ENCODE assay signal across 9 cellular contexts in the genomic region with DNA sequence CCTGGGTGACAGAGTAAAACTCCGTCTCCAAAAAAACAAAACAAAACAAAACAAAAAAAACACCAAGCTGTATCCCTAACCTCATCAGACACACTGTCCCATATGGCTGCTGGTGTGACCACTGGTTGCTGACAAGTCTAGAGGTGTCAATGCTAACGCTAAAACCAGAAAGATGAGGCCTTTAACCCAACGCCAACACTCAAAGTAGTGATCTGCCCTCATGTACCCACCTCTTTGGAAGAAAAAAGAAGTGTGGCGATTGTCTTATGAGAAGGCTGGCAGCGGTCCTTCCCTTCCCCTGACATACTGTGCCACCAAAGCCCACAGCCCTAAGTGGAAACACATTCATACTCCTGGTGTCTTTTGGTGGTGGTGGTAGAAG. TPM values are rescaled to one million over a fixed set of nuclear protein-coding genes. Genes with fewer than 3 reads are reported as not detected.
DNase-seq lines count a peak whose midpoint lies in the region; ATAC-seq and TF ChIP-seq lines count a peak whose summit lies in the region.
"Had no signal": no experiment of that assay in that cellular context is flagged by ENCODE, and none has a peak within 500 bp of the region (broad histone marks: within the 10 kb centered on the region; RNA-seq: fewer than 3 reads in every experiment).

No MANE protein-coding gene starts in this region.

- DNase-seq in A673 (ENCODE audit: low spot score): no peak
- no peak for DNase-seq in astrocyte of the cerebellum (ENCODE audit: low read depth)
- no peak for DNase-seq in Ammon's horn (ENCODE audit: low spot score)
- DNase-seq in HEK293T (ENCODE audit: extremely low spot score): no peak
- DNase-seq: foreskin melanocyte had no signal

- BruUV-seq in A673 (replicated peaks; lab: Mats Ljungman, UMichigan): no TSS peak

- H3K27ac ChIP-seq in A673 (ENCODE audit: low read depth, low read length, poor library complexity, severe bottlenecking) (peak overlapping the region; percentile 98), muscle layer of colon (ENCODE audit: low read depth, low read length) (peak overlapping the region; percentile 96)

- H3K9me3 ChIP-seq in A673 (ENCODE audit: low read depth, low read length, poor library complexity, severe bottlenecking) (no peaks in the 10 kb centered on the region), muscle layer of colon (ENCODE audit: low read length) (no peaks in the 10 kb centered on the region)

- in situ Hi-C loops in astrocyte of the cerebellum (cut with HindIII; ENCODE audit: low sequenced_read_pairs): no loop called here

- CTCF ChIA-PET in A673 (lab: Charles Lee) (no interaction called here), HEK293T (lab: Yijun Ruan, JAX) (interaction anchor here (2.1 kb wide), 1 partner anchor 18 kb away, joined by 7 read pairs; no protein-coding TSS in a partner anchor)

- H3K27me3 ChIP-seq in A673 (replicated peaks; ENCODE audit: insufficient read depth, low read depth, low read length, poor library complexity) (no peaks in the 10 kb centered on the region), muscle layer of colon (ENCODE audit: control insufficient read depth in 1 of 2, insufficient read depth in 2 of 2, low read length in 2 of 2) (no peaks in the 10 kb centered on the region)

- POLR2A ChIA-PET in A673 (lab: Charles Lee; ENCODE audit: low non-redundant PET) (no interaction called here), HEK293T (lab: Yijun Ruan, JAX) (interaction anchor here (1.5 to 2.3 kb wide), 4 partner anchors 10 to 124 kb away, joined by 4 to 19 read pairs (median 7); partner anchors contain the start of gene SERTAD2)

- TF ChIP-seq CTCF in A673 (conservative IDR thresholded peaks at IDR 0.05; ENCODE audit: low read depth, low read length) (no peak), astrocyte of the cerebellum (IDR thresholded peaks at IDR 0.05; ENCODE audit: low read depth, low read length, missing control alignments) (no peak)

- H3K4me1 ChIP-seq in A673 (ENCODE audit: insufficient read depth, low read length, poor library complexity, severe bottlenecking) (peaks cover 75% of the 10 kb centered on the region), muscle layer of colon (ENCODE audit: insufficient read depth, low read length) (peaks cover 46% of the 10 kb centered on the region)

- H3K4me3 ChIP-seq in A673 (ENCODE audit: low read depth, low read length, poor library complexity, severe bottlenecking) (peak overlapping the region; percentile 55), astrocyte of the cerebellum (ENCODE audit: low read depth, low read length) (peak overlapping the region; percentile 42), muscle layer of colon (ENCODE audit: low read depth in 1 of 2, low read length in 2 of 2) (peak overlapping the region in 1 of 2 donors; percentile 70)

- H3K36me3 ChIP-seq in A673 (ENCODE audit: insufficient read depth, low read length, poor library complexity, severe bottlenecking) (no peaks in the 10 kb centered on the region), muscle layer of colon (ENCODE audit: insufficient read depth, low read length) (no peaks in the 10 kb centered on the region)

- ATAC-seq in HG02588 (IDR thresholded peaks at IDR 0.05; ENCODE audit: unreplicated experiment) (peak; percentile 1), GM18520 (IDR thresholded peaks at IDR 0.05; ENCODE audit: unreplicated experiment) (no peak), HG03025 (IDR thresholded peaks at IDR 0.05; ENCODE audit: low FRiP score, unreplicated experiment) (no peak)

- H3K9ac ChIP-seq in muscle layer of colon (ENCODE audit: low read length): peak overlapping the region; percentile 74

- intact Hi-C loops in A673 (cut with micrococcal nuclease; ENCODE audit: unreplicated experiment): no loop called here

TF ChIP-seq in HEK293T, 16 proteins besides CTCF, POLR2A, EP300 and RAD21:
- no peak for TF ChIP-seq FOXA1 (IDR thresholded peaks at IDR 0.05)
- no peak for TF ChIP-seq HDGF (IDR thresholded peaks at IDR 0.05; ENCODE audit: borderline replicate concordance)
- TF ChIP-seq BHLHE40 (IDR thresholded peaks at IDR 0.05; ENCODE audit: borderline replicate concordance): no peak
- no peak for TF ChIP-seq L3MBTL2 (conservative IDR thresholded peaks at IDR 0.05)
- no peak for TF ChIP-seq LEF1 (IDR thresholded peaks at IDR 0.05; ENCODE audit: borderline replicate concordance)
- no peak for TF ChIP-seq CTBP1 (IDR thresholded peaks at IDR 0.05; ENCODE audit: borderline replicate concordance)
- TF ChIP-seq NFRKB (IDR thresholded peaks at IDR 0.05): no peak
- TF ChIP-seq TARDBP (IDR thresholded peaks at IDR 0.05): no peak
- TF ChIP-seq SP1 (IDR thresholded peaks at IDR 0.05): no peak
- no peak for TF ChIP-seq PKNOX1 (IDR thresholded peaks at IDR 0.05)
- no peak for TF ChIP-seq FOXM1 (IDR thresholded peaks at IDR 0.05; ENCODE audit: borderline replicate concordance)
- TF ChIP-seq ELF4 (IDR thresholded peaks at IDR 0.05): no peak

RNA-seq across cellular contexts. Expression of gene SERTAD2, which starts 9.9 kb away (rescaled TPM):
- 20.8 and 22.2 TPM in 2 replicates for total RNA-seq in A673 (2021)
